In the genomic region with DNA sequence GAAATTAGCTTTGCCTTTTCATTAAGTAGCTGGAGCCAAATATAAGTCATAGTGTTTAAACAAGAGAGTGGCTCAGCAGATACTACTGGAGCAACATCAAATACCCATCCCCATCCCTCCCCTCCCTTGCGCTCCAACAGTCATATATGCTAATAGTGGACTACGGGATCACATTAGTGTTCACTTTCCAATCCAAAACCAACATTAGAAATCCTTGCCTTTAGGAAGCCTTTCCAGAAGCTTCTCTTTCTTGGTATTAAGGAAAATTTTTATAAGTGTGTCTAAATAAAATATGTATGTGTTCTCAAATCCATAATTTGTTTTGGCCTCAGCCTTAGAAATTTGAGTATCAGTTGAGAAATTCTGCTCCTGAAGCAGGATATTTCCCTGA, we compare ENCODE assay signal across 1 cellular context.
TF ChIP-seq lines count a peak whose summit lies in the region.

No MANE protein-coding gene starts in this region.

TF ChIP-seq in GM23338, 12 proteins besides CTCF, POLR2A, EP300 and RAD21:
- TF ChIP-seq EZH2 (IDR thresholded peaks at IDR 0.05; ENCODE audit: low read depth, unreplicated experiment) (no peak), ZNF114 (CRISPR knock-in tag; IDR thresholded peaks at IDR 0.05) (no peak), EZH2phosphoT487 (IDR thresholded peaks at IDR 0.05; ENCODE audit: unreplicated experiment) (no peak), STAT1 (IDR thresholded peaks at IDR 0.05; ENCODE audit: unreplicated experiment) (no peak), ZNF331 (CRISPR knock-in tag; IDR thresholded peaks at IDR 0.05; ENCODE audit: low read depth) (no peak), CREB1 (CRISPR knock-in tag; IDR thresholded peaks at IDR 0.05; ENCODE audit: low read depth) (no peak), JUNB (IDR thresholded peaks at IDR 0.05; ENCODE audit: unreplicated experiment) (no peak), POLR2AphosphoS5 (IDR thresholded peaks at IDR 0.05; ENCODE audit: low read depth) (no peak), NANOG (IDR thresholded peaks at IDR 0.05; ENCODE audit: borderline replicate concordance) (no peak)
- TF ChIP-seq, protein P1, sequence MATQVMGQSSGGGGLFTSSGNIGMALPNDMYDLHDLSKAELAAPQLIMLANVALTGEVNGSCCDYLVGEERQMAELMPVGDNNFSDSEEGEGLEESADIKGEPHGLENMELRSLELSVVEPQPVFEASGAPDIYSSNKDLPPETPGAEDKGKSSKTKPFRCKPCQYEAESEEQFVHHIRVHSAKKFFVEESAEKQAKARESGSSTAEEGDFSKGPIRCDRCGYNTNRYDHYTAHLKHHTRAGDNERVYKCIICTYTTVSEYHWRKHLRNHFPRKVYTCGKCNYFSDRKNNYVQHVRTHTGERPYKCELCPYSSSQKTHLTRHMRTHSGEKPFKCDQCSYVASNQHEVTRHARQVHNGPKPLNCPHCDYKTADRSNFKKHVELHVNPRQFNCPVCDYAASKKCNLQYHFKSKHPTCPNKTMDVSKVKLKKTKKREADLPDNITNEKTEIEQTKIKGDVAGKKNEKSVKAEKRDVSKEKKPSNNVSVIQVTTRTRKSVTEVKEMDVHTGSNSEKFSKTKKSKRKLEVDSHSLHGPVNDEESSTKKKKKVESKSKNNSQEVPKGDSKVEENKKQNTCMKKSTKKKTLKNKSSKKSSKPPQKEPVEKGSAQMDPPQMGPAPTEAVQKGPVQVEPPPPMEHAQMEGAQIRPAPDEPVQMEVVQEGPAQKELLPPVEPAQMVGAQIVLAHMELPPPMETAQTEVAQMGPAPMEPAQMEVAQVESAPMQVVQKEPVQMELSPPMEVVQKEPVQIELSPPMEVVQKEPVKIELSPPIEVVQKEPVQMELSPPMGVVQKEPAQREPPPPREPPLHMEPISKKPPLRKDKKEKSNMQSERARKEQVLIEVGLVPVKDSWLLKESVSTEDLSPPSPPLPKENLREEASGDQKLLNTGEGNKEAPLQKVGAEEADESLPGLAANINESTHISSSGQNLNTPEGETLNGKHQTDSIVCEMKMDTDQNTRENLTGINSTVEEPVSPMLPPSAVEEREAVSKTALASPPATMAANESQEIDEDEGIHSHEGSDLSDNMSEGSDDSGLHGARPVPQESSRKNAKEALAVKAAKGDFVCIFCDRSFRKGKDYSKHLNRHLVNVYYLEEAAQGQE (IDR thresholded peaks at IDR 0.05; ENCODE audit: unreplicated experiment) = no peak
- TF ChIP-seq, protein P2, sequence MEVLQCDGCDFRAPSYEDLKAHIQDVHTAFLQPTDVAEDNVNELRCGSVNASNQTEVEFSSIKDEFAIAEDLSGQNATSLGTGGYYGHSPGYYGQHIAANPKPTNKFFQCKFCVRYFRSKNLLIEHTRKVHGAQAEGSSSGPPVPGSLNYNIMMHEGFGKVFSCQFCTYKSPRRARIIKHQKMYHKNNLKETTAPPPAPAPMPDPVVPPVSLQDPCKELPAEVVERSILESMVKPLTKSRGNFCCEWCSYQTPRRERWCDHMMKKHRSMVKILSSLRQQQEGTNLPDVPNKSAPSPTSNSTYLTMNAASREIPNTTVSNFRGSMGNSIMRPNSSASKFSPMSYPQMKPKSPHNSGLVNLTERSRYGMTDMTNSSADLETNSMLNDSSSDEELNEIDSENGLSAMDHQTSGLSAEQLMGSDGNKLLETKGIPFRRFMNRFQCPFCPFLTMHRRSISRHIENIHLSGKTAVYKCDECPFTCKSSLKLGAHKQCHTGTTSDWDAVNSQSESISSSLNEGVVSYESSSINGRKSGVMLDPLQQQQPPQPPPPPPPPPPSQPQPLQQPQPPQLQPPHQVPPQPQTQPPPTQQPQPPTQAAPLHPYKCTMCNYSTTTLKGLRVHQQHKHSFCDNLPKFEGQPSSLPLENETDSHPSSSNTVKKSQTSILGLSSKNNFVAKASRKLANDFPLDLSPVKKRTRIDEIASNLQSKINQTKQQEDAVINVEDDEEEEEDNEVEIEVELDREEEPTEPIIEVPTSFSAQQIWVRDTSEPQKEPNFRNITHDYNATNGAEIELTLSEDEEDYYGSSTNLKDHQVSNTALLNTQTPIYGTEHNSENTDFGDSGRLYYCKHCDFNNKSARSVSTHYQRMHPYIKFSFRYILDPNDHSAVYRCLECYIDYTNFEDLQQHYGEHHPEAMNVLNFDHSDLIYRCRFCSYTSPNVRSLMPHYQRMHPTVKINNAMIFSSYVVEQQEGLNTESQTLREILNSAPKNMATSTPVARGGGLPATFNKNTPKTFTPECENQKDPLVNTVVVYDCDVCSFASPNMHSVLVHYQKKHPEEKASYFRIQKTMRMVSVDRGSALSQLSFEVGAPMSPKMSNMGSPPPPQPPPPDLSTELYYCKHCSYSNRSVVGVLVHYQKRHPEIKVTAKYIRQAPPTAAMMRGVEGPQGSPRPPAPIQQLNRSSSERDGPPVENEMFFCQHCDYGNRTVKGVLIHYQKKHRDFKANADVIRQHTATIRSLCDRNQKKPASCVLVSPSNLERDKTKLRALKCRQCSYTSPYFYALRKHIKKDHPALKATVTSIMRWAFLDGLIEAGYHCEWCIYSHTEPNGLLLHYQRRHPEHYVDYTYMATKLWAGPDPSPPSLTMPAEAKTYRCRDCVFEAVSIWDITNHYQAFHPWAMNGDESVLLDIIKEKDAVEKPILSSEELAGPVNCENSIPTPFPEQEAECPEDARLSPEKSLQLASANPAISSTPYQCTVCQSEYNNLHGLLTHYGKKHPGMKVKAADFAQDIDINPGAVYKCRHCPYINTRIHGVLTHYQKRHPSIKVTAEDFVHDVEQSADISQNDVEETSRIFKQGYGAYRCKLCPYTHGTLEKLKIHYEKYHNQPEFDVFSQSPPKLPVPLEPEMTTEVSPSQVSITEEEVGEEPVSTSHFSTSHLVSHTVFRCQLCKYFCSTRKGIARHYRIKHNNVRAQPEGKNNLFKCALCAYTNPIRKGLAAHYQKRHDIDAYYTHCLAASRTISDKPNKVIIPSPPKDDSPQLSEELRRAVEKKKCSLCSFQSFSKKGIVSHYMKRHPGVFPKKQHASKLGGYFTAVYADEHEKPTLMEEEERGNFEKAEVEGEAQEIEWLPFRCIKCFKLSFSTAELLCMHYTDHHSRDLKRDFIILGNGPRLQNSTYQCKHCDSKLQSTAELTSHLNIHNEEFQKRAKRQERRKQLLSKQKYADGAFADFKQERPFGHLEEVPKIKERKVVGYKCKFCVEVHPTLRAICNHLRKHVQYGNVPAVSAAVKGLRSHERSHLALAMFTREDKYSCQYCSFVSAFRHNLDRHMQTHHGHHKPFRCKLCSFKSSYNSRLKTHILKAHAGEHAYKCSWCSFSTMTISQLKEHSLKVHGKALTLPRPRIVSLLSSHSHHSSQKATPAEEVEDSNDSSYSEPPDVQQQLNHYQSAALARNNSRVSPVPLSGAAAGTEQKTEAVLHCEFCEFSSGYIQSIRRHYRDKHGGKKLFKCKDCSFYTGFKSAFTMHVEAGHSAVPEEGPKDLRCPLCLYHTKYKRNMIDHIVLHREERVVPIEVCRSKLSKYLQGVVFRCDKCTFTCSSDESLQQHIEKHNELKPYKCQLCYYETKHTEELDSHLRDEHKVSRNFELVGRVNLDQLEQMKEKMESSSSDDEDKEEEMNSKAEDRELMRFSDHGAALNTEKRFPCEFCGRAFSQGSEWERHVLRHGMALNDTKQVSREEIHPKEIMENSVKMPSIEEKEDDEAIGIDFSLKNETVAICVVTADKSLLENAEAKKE (CRISPR knock-in tag; IDR thresholded peaks at IDR 0.05) = no peak
- TF ChIP-seq, protein P3, sequence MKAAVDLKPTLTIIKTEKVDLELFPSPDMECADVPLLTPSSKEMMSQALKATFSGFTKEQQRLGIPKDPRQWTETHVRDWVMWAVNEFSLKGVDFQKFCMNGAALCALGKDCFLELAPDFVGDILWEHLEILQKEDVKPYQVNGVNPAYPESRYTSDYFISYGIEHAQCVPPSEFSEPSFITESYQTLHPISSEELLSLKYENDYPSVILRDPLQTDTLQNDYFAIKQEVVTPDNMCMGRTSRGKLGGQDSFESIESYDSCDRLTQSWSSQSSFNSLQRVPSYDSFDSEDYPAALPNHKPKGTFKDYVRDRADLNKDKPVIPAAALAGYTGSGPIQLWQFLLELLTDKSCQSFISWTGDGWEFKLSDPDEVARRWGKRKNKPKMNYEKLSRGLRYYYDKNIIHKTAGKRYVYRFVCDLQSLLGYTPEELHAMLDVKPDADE (IDR thresholded peaks at IDR 0.05) = no peak
